In genomic region chr5:115962565-115963402, GRCh38 we compare ENCODE assay signal across 8 cellular contexts. TPM values are rescaled to one million over a fixed set of nuclear protein-coding genes. Genes with fewer than 3 reads are reported as not detected.
DNase-seq lines count a peak whose midpoint lies in the region; ATAC-seq and TF ChIP-seq lines count a peak whose summit lies in the region.

No MANE protein-coding gene starts in this region.

- no peaks in the 10 kb centered on the region for H3K9me3 ChIP-seq in Peyer's patch
- H3K9me3 ChIP-seq in gastroesophageal sphincter = no peaks in the 10 kb centered on the region
- no peaks in the 10 kb centered on the region for H3K9me3 ChIP-seq in parathyroid adenoma (ENCODE audit: control insufficient read depth, low read length)

- DNase-seq in GM06990 (ENCODE audit: extremely low read depth, insufficient read length) = no peak
- peak in 2 of 3 donors; percentile 46 to 52 for DNase-seq in Peyer's patch
- no peak for DNase-seq in NCI-H1417 (lab: John Stamatoyannopoulos, UW)
- DNase-seq in NCI-H1092 (lab: John Stamatoyannopoulos, UW) = no peak
- DNase-seq in NCI-H1436 (lab: John Stamatoyannopoulos, UW) = no peak

- no peak for TF ChIP-seq CTCF in GM06990 (IDR thresholded peaks at IDR 0.05; ENCODE audit: insufficient read depth, low read length, poor library complexity, severe bottlenecking)
- no peak for TF ChIP-seq CTCF in Peyer's patch (IDR thresholded peaks at IDR 0.05)
- TF ChIP-seq CTCF in gastroesophageal sphincter (IDR thresholded peaks at IDR 0.05) = peak in 2 of 4 experiments; percentile 5 to 6
- no peak for TF ChIP-seq CTCF in parathyroid adenoma (IDR thresholded peaks at IDR 0.05)

- H3K4me3 ChIP-seq in GM06990 (replicated peaks; ENCODE audit: low read depth, low read length) (peak overlapping the region; percentile 11), Peyer's patch (peak overlapping the region; percentile 17 to 41 (median 35)), gastroesophageal sphincter (peak overlapping the region in 1 of 2 donors; percentile 43), parathyroid adenoma (ENCODE audit: low read depth, low read length) (peak overlapping the region; percentile 46)

- no peaks in the 10 kb centered on the region for H3K79me2 ChIP-seq in parathyroid adenoma

- H3K9ac ChIP-seq in parathyroid adenoma = no peak overlapping the region

- peak overlapping the region; percentile 73 for H3K4me2 ChIP-seq in parathyroid adenoma (ENCODE audit: low read length)

- peaks cover 0 to 14% (median 6%) of the 10 kb centered on the region in 4 donors for H3K4me1 ChIP-seq in Peyer's patch
- H3K4me1 ChIP-seq in gastroesophageal sphincter = peaks cover 0 to 25% (median 11%) of the 10 kb centered on the region in 3 donors
- H3K4me1 ChIP-seq in parathyroid adenoma = no peaks in the 10 kb centered on the region

- no peak for TF ChIP-seq EP300 in gastroesophageal sphincter (IDR thresholded peaks at IDR 0.05)

- H3K27ac ChIP-seq in Peyer's patch = peak overlapping the region in 1 of 4 donors; percentile 0
- H3K27ac ChIP-seq in gastroesophageal sphincter = peak overlapping the region in 3 of 4 donors; percentile 12 to 70 (median 38)
- no peak overlapping the region for H3K27ac ChIP-seq in parathyroid adenoma

- TF ChIP-seq POLR2A in Peyer's patch (IDR thresholded peaks at IDR 0.05) (no peak), gastroesophageal sphincter (IDR thresholded peaks at IDR 0.05) (no peak)

- peaks cover 5% of the 10 kb centered on the region; the same call in 1 of the 2 replicates for H3K27me3 ChIP-seq in GM06990 (replicated peaks; ENCODE audit: control insufficient read depth, insufficient read depth, low read length)
- peaks cover 0 to 26% of the 10 kb centered on the region in 2 donors for H3K27me3 ChIP-seq in Peyer's patch
- H3K27me3 ChIP-seq in gastroesophageal sphincter = peaks cover 63% of the 10 kb centered on the region
- no peaks in the 10 kb centered on the region for H3K27me3 ChIP-seq in parathyroid adenoma (ENCODE audit: control insufficient read depth, insufficient read depth, low read length)

- WGBS in gastroesophageal sphincter (ENCODE audit: low coverage in 1 of 2), 2 donors = 3 to 15% methylated on average over 9 to 11 of the region's 71 CpGs

- no peaks in the 10 kb centered on the region for H3K36me3 ChIP-seq in GM06990 (ENCODE audit: control insufficient read depth, insufficient read depth, low read length)
- H3K36me3 ChIP-seq in Peyer's patch = no peaks in the 10 kb centered on the region
- H3K36me3 ChIP-seq in gastroesophageal sphincter = no peaks in the 10 kb centered on the region
- no peaks in the 10 kb centered on the region for H3K36me3 ChIP-seq in parathyroid adenoma (ENCODE audit: control insufficient read depth, insufficient read depth, low read length)

- peak overlapping the region; percentile 69 for H2AFZ ChIP-seq in parathyroid adenoma

- ATAC-seq in gastroesophageal sphincter (peak; percentile 68), HG02623 (IDR thresholded peaks at IDR 0.05; ENCODE audit: unreplicated experiment) (no peak)

RNA-seq across cellular contexts. Expression of gene LVRN, which starts 0.5 kb away (rescaled TPM):
- 10 to 100 TPM in 1 of 4 donors, 1 to 10 TPM in 3; 2.7 to 10.6 (median 4.9) TPM for total RNA-seq in Peyer's patch
- total RNA-seq in gastroesophageal sphincter = 1 to 10 TPM; 3.0 to 5.5 (median 4.4) TPM

Comparison
In these comparisons a context has a peak if more than half of its experiments do, and no peak if none do; other contexts are left out.
1. DNase-seq: peak in Peyer's patch (2 of 3); none in GM06990 (single experiment), NCI-H1417 (0 of 3), NCI-H1092 (single experiment) and NCI-H1436 (single experiment).